In the genomic region with DNA sequence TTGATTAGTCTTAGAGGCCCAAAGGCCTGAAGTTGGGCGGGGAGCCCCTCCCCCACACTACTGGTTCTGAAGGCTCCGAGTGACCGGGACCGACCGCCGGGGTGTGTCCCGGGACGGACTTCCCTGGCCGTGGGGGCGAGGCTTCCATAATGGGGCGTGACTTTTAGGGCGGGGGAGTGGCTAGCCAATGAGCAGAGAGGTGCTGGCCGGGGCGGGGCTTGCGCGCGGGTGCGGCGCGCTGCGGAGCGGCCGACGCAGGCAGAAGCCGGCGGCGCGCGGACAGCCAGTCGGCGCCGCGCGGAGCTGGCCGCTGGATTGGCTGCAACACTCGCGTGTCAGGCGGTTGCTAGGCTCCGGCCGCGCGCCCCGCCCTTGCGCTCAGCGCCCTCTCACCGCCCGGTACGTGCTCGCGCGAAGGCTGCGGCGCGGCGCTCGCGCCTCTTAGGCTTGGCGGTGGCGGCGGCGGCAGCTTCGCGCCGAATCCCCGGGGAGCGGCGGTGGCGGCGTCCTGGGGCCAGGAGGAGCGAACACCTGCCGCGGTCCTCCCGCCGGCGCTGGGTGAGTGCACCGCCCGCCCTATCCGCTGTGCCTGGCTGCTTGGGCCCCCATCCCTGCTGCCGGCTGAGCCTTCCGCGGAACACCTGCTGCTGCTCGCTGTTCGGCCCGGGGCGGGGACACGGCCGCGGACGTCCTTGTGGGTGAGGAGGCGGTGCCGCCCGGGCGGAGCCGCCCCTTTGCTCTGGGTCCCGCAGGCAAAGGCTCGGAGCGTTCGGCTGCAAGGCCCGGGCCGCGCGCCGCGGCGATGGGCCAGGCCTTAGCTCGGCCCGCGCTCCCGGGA, we compare ENCODE assay signal across 1 cellular context.
A peak's percentile ranks its signal among the peaks of the same experiment; 100 is the strongest.
TF ChIP-seq lines count a peak whose summit lies in the region.

Gene DAG1, plus strand, starts transcription at position 392 of the 838 bp plus-strand sequence. CDS start 40,268 bp downstream, outside the sequence.

TF ChIP-seq in K562, 482 proteins besides CTCF, POLR2A, EP300 and RAD21 (continued from another document and continues in another):
- TF ChIP-seq, protein P1, sequence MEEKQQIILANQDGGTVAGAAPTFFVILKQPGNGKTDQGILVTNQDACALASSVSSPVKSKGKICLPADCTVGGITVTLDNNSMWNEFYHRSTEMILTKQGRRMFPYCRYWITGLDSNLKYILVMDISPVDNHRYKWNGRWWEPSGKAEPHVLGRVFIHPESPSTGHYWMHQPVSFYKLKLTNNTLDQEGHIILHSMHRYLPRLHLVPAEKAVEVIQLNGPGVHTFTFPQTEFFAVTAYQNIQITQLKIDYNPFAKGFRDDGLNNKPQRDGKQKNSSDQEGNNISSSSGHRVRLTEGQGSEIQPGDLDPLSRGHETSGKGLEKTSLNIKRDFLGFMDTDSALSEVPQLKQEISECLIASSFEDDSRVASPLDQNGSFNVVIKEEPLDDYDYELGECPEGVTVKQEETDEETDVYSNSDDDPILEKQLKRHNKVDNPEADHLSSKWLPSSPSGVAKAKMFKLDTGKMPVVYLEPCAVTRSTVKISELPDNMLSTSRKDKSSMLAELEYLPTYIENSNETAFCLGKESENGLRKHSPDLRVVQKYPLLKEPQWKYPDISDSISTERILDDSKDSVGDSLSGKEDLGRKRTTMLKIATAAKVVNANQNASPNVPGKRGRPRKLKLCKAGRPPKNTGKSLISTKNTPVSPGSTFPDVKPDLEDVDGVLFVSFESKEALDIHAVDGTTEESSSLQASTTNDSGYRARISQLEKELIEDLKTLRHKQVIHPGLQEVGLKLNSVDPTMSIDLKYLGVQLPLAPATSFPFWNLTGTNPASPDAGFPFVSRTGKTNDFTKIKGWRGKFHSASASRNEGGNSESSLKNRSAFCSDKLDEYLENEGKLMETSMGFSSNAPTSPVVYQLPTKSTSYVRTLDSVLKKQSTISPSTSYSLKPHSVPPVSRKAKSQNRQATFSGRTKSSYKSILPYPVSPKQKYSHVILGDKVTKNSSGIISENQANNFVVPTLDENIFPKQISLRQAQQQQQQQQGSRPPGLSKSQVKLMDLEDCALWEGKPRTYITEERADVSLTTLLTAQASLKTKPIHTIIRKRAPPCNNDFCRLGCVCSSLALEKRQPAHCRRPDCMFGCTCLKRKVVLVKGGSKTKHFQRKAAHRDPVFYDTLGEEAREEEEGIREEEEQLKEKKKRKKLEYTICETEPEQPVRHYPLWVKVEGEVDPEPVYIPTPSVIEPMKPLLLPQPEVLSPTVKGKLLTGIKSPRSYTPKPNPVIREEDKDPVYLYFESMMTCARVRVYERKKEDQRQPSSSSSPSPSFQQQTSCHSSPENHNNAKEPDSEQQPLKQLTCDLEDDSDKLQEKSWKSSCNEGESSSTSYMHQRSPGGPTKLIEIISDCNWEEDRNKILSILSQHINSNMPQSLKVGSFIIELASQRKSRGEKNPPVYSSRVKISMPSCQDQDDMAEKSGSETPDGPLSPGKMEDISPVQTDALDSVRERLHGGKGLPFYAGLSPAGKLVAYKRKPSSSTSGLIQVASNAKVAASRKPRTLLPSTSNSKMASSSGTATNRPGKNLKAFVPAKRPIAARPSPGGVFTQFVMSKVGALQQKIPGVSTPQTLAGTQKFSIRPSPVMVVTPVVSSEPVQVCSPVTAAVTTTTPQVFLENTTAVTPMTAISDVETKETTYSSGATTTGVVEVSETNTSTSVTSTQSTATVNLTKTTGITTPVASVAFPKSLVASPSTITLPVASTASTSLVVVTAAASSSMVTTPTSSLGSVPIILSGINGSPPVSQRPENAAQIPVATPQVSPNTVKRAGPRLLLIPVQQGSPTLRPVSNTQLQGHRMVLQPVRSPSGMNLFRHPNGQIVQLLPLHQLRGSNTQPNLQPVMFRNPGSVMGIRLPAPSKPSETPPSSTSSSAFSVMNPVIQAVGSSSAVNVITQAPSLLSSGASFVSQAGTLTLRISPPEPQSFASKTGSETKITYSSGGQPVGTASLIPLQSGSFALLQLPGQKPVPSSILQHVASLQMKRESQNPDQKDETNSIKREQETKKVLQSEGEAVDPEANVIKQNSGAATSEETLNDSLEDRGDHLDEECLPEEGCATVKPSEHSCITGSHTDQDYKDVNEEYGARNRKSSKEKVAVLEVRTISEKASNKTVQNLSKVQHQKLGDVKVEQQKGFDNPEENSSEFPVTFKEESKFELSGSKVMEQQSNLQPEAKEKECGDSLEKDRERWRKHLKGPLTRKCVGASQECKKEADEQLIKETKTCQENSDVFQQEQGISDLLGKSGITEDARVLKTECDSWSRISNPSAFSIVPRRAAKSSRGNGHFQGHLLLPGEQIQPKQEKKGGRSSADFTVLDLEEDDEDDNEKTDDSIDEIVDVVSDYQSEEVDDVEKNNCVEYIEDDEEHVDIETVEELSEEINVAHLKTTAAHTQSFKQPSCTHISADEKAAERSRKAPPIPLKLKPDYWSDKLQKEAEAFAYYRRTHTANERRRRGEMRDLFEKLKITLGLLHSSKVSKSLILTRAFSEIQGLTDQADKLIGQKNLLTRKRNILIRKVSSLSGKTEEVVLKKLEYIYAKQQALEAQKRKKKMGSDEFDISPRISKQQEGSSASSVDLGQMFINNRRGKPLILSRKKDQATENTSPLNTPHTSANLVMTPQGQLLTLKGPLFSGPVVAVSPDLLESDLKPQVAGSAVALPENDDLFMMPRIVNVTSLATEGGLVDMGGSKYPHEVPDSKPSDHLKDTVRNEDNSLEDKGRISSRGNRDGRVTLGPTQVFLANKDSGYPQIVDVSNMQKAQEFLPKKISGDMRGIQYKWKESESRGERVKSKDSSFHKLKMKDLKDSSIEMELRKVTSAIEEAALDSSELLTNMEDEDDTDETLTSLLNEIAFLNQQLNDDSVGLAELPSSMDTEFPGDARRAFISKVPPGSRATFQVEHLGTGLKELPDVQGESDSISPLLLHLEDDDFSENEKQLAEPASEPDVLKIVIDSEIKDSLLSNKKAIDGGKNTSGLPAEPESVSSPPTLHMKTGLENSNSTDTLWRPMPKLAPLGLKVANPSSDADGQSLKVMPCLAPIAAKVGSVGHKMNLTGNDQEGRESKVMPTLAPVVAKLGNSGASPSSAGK (IDR thresholded peaks at IDR 0.05) = no peak
- TF ChIP-seq BHLHE40 (IDR thresholded peaks at IDR 0.05; ENCODE audit: low read length) (0 out of 2 replicates have a peak, but pooled peaks have one; percentile 10), NR2C2 (CRISPR knock-in tag; IDR thresholded peaks at IDR 0.05) (no peak), NR2C2 (tag; IDR thresholded peaks at IDR 0.05) (peak; percentile 55; the same call in 1 of the 2 replicates), SIN3B (IDR thresholded peaks at IDR 0.05; ENCODE audit: low read depth) (no peak), ATF7 (IDR thresholded peaks at IDR 0.05) (peak; percentile 12; the same call in 1 of the 2 replicates), NFYB (IDR thresholded peaks at IDR 0.05; ENCODE audit: extremely low read depth, insufficient read length) (peak; percentile 48), JUN (IDR thresholded peaks at IDR 0.05; ENCODE audit: borderline replicate concordance, low read depth, low read length) (no peak), JUN (CRISPR knock-in tag; IDR thresholded peaks at IDR 0.05; ENCODE audit: borderline replicate concordance) (peak; percentile 28; the same call in 1 of the 2 replicates), DPF2 (IDR thresholded peaks at IDR 0.05) (no peak), ZBTB17 (CRISPR knock-in tag; IDR thresholded peaks at IDR 0.05) (0 out of 2 replicates have a peak, but pooled peaks have one; percentile 14), CCNT2 (IDR thresholded peaks at IDR 0.05; ENCODE audit: borderline replicate concordance, extremely low read depth, insufficient read length, low read depth, low read length) (peak; percentile 58), SAFB (IDR thresholded peaks at IDR 0.05; ENCODE audit: borderline replicate concordance, low read depth, low read length) (peak; percentile 12; the same call in 1 of the 2 replicates), IRF1 (CRISPR knock-in tag; IDR thresholded peaks at IDR 0.05; ENCODE audit: borderline replicate concordance) (no peak), POLR2H (tag; IDR thresholded peaks at IDR 0.05; ENCODE audit: low read depth) (no peak), IFI16 (CRISPR knock-in tag; IDR thresholded peaks at IDR 0.05) (no peak), CHD1 (IDR thresholded peaks at IDR 0.05; ENCODE audit: low read length) (peak; percentile 48), SPI1 (IDR thresholded peaks at IDR 0.05; ENCODE audit: borderline replicate concordance, low read depth, low read length) (0 out of 2 replicates have a peak, but pooled peaks have one; percentile 8), OTX1 (CRISPR knock-in tag; IDR thresholded peaks at IDR 0.05) (no peak), SMAD3 (CRISPR knock-in tag; conservative IDR thresholded peaks at IDR 0.05) (no peak), HNRNPLL (IDR thresholded peaks at IDR 0.05; ENCODE audit: low read depth, low read length, poor library complexity, severe bottlenecking) (peak; percentile 54), TARDBP (IDR thresholded peaks at IDR 0.05) (no peak; the same call in 1 of the 2 replicates), FOXA1 (IDR thresholded peaks at IDR 0.05; ENCODE audit: borderline replicate concordance) (no peak), RBM25 (IDR thresholded peaks at IDR 0.05; ENCODE audit: low read depth, low read length, severe bottlenecking) (peak; percentile 82), CBX5 (IDR thresholded peaks at IDR 0.05; ENCODE audit: borderline replicate concordance, low read depth) (no peak), ZKSCAN1 (IDR thresholded peaks at IDR 0.05; ENCODE audit: low read depth, low read length) (no peak), POLR2G (IDR thresholded peaks at IDR 0.05; ENCODE audit: low read depth, low read length) (peak; percentile 89), ZNF668 (CRISPR knock-in tag; IDR thresholded peaks at IDR 0.05) (no peak), HMGN3 (IDR thresholded peaks at IDR 0.05; ENCODE audit: borderline replicate concordance, extremely low read depth, insufficient read length, low read depth, low read length) (peak; percentile 7), DNMT1 (IDR thresholded peaks at IDR 0.05) (no peak), SP1 (CRISPR knock-in tag; IDR thresholded peaks at IDR 0.05) (0 out of 2 replicates have a peak, but pooled peaks have one; percentile 22), ZNF121 (CRISPR knock-in tag; conservative IDR thresholded peaks at IDR 0.05) (peak; percentile 56; the same call in 1 of the 2 replicates), HMG20B (CRISPR knock-in tag; IDR thresholded peaks at IDR 0.05) (no peak), ZNF764 (CRISPR knock-in tag; IDR thresholded peaks at IDR 0.05; ENCODE audit: low read depth) (no peak)
- TF ChIP-seq, protein P2, sequence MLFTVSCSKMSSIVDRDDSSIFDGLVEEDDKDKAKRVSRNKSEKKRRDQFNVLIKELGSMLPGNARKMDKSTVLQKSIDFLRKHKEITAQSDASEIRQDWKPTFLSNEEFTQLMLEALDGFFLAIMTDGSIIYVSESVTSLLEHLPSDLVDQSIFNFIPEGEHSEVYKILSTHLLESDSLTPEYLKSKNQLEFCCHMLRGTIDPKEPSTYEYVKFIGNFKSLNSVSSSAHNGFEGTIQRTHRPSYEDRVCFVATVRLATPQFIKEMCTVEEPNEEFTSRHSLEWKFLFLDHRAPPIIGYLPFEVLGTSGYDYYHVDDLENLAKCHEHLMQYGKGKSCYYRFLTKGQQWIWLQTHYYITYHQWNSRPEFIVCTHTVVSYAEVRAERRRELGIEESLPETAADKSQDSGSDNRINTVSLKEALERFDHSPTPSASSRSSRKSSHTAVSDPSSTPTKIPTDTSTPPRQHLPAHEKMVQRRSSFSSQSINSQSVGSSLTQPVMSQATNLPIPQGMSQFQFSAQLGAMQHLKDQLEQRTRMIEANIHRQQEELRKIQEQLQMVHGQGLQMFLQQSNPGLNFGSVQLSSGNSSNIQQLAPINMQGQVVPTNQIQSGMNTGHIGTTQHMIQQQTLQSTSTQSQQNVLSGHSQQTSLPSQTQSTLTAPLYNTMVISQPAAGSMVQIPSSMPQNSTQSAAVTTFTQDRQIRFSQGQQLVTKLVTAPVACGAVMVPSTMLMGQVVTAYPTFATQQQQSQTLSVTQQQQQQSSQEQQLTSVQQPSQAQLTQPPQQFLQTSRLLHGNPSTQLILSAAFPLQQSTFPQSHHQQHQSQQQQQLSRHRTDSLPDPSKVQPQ (CRISPR knock-in tag; IDR thresholded peaks at IDR 0.05; ENCODE audit: borderline replicate concordance) = no peak
- TF ChIP-seq, protein P3, sequence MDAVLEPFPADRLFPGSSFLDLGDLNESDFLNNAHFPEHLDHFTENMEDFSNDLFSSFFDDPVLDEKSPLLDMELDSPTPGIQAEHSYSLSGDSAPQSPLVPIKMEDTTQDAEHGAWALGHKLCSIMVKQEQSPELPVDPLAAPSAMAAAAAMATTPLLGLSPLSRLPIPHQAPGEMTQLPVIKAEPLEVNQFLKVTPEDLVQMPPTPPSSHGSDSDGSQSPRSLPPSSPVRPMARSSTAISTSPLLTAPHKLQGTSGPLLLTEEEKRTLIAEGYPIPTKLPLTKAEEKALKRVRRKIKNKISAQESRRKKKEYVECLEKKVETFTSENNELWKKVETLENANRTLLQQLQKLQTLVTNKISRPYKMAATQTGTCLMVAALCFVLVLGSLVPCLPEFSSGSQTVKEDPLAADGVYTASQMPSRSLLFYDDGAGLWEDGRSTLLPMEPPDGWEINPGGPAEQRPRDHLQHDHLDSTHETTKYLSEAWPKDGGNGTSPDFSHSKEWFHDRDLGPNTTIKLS (IDR thresholded peaks at IDR 0.05; ENCODE audit: borderline replicate concordance, low read depth) = 0 out of 2 replicates have a peak, but pooled peaks have one; percentile 24
- TF ChIP-seq, protein P4, sequence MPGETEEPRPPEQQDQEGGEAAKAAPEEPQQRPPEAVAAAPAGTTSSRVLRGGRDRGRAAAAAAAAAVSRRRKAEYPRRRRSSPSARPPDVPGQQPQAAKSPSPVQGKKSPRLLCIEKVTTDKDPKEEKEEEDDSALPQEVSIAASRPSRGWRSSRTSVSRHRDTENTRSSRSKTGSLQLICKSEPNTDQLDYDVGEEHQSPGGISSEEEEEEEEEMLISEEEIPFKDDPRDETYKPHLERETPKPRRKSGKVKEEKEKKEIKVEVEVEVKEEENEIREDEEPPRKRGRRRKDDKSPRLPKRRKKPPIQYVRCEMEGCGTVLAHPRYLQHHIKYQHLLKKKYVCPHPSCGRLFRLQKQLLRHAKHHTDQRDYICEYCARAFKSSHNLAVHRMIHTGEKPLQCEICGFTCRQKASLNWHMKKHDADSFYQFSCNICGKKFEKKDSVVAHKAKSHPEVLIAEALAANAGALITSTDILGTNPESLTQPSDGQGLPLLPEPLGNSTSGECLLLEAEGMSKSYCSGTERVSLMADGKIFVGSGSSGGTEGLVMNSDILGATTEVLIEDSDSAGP (CRISPR knock-in tag; IDR thresholded peaks at IDR 0.05) = no peak
